ENCODE assay signal across 17 cellular contexts in the genomic region with DNA sequence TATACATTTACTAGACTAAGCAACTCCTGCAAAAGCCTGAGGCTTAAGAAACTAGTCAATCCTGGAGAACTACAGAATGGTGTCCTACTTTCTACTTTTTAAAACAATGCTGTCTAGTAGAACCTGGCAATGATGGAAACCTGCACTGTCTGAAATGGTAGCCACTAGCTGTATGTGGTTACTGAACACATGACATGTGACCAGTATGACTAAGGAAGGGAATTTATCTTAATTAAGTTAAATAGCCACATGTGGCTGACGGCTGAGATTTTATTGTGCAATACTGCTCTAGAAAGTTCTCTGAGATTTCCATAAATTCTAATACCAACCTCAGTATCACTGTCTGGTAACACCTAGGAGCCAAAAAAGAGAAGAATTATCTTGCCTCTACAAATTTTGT. TPM values are rescaled to one million over a fixed set of nuclear protein-coding genes. Genes with fewer than 3 reads are reported as not detected.
DNase-seq lines count a peak whose midpoint lies in the region; ATAC-seq, FAIRE-seq and TF ChIP-seq lines count a peak whose summit lies in the region.
"Had no signal": no experiment of that assay in that cellular context is flagged by ENCODE, and none has a peak within 500 bp of the region (broad histone marks: within the 10 kb centered on the region; RNA-seq: fewer than 3 reads in every experiment).

No MANE protein-coding gene starts in this region.

- TF ChIP-seq POLR2A in GM12878 (IDR thresholded peaks at IDR 0.05; ENCODE audit: low read depth, low read length) (no peak), body of pancreas (IDR thresholded peaks at IDR 0.05) (no peak)

- H3K4me3 ChIP-seq in A673 (ENCODE audit: low read depth, low read length, poor library complexity, severe bottlenecking) (no peak overlapping the region), GM12878 (no peak overlapping the region), kidney epithelial cell (ENCODE audit: low read depth, low read length) (no peak overlapping the region), body of pancreas (no peak overlapping the region)
- H3K4me3 ChIP-seq: A549, SJSA1 had no signal

- H3K9me3 ChIP-seq in A673 (ENCODE audit: low read depth, low read length, poor library complexity, severe bottlenecking) (no peaks in the 10 kb centered on the region), GM12878 (replicated peaks; ENCODE audit: control insufficient read depth, insufficient read depth, low read length) (no peaks in the 10 kb centered on the region), body of pancreas (no peaks in the 10 kb centered on the region)
- H3K9me3 ChIP-seq: A549, SJSA1 had no signal

- H3K36me3 Mint-ChIP-seq in type B pancreatic cell: peaks cover 31% of the 10 kb centered on the region
- peaks cover 20% of the 10 kb centered on the region for H3K36me3 Mint-ChIP-seq in activated CD8-positive, alpha-beta T cell treated with anti-CD3 and anti-CD28 coated beads for 36 hours (ENCODE audit: low read depth)

- H3K27me3 ChIP-seq in A673 (replicated peaks; ENCODE audit: insufficient read depth, low read depth, low read length, poor library complexity): no peaks in the 10 kb centered on the region
- H3K27me3 ChIP-seq in GM12878 (replicated peaks in 1 of 2; ENCODE audit: control insufficient read depth in 2 of 2, insufficient read depth in 2 of 2, low read length in 1 of 2): no peaks in the 10 kb centered on the region
- H3K27me3 ChIP-seq in kidney epithelial cell (ENCODE audit: control insufficient read depth, insufficient read depth, low read length): no peaks in the 10 kb centered on the region
- no peaks in the 10 kb centered on the region for H3K27me3 ChIP-seq in body of pancreas
- H3K27me3 ChIP-seq: SJSA1 had no signal

- no peak overlapping the region for H2AFZ ChIP-seq in GM12878 (ENCODE audit: control insufficient read depth, low read depth, low read length)

- no peaks in the 10 kb centered on the region for H3K4me1 Mint-ChIP-seq in type B pancreatic cell (ENCODE audit: unreplicated experiment)
- H3K4me1 Mint-ChIP-seq in activated CD8-positive, alpha-beta T cell treated with anti-CD3 and anti-CD28 coated beads for 36 hours (ENCODE audit: low read depth): no peaks in the 10 kb centered on the region
- H3K4me1 Mint-ChIP-seq: central memory CD8-positive, alpha-beta T cell had no signal

- H3K79me2 ChIP-seq in GM12878 (ENCODE audit: control insufficient read depth, insufficient read depth, low read length): no peaks in the 10 kb centered on the region

- no peak overlapping the region for H3K4me2 ChIP-seq in GM12878 (ENCODE audit: control insufficient read depth, insufficient read depth)
- H3K4me2 ChIP-seq: A549 had no signal

- SMC1A ChIA-PET in GM12878 (lab: Charles Lee; ENCODE audit: uncharacterized antibody, unreplicated experiment): interaction anchor here (0.6 to 1.4 kb wide), 8 partner anchors 8 to 90 kb away, joined by 3 to 6 read pairs (median 3); no protein-coding TSS in a partner anchor

- no peaks in the 10 kb centered on the region for H3K9me3 Mint-ChIP-seq in type B pancreatic cell
- H3K9me3 Mint-ChIP-seq in activated CD8-positive, alpha-beta T cell treated with anti-CD3 and anti-CD28 coated beads for 36 hours: no peaks in the 10 kb centered on the region
- H3K9me3 Mint-ChIP-seq: central memory CD8-positive, alpha-beta T cell had no signal

- intact Hi-C loops in A673 (cut with micrococcal nuclease; ENCODE audit: unreplicated experiment): no loop called here
- intact Hi-C loops in GM12878 (cut with micrococcal nuclease; ENCODE audit: unreplicated experiment): no loop called here
- intact Hi-C loops in body of pancreas (cut with DNase I): no loop called here
- intact Hi-C loops in activated CD8-positive, alpha-beta T cell treated with anti-CD3 and anti-CD28 coated beads for 36 hours (cut with micrococcal nuclease): no loop called here

- no peak overlapping the region for H3K4me3 Mint-ChIP-seq in type B pancreatic cell
- no peak overlapping the region for H3K4me3 Mint-ChIP-seq in activated CD8-positive, alpha-beta T cell treated with anti-CD3 and anti-CD28 coated beads for 36 hours
- H3K4me3 Mint-ChIP-seq: central memory CD8-positive, alpha-beta T cell had no signal

- no peak overlapping the region for H3K27ac ChIP-seq in A673 (ENCODE audit: low read depth, low read length, poor library complexity, severe bottlenecking)
- H3K27ac ChIP-seq in GM12878 (ENCODE audit: control insufficient read depth, insufficient read depth): no peak overlapping the region
- no peak overlapping the region for H3K27ac ChIP-seq in body of pancreas
- H3K27ac ChIP-seq: A549, SJSA1 had no signal

- in situ Hi-C loops in KBM-7 (cut with MboI; ENCODE audit: low pct_unique_long_range_greater_than_20kb, low sequenced_read_pairs): no loop called here
- in situ Hi-C loops in GM12878 (cut with MboI): no loop called here

- CTCF ChIA-PET in A673 (lab: Charles Lee): no interaction called here
- CTCF ChIA-PET in GM12878 (lab: Yijun Ruan, JAX): interaction anchor here (0.9 to 1.5 kb wide), 7 partner anchors 11 to 384 kb away, joined by 3 to 4 read pairs (median 4); no protein-coding TSS in a partner anchor
- CTCF ChIA-PET in activated CD8-positive, alpha-beta T cell treated with anti-CD3 and anti-CD28 coated beads for 36 hours (lab: Charles Lee): no interaction called here

- WGBS in GM12878 (ENCODE audit: insufficient coverage, insufficient replicate concordance, low lambda C conversion rate, missing lambda C conversion rate): 100% methylated on average over 1 of the region's 1 CpG
- 45 to 61% methylated on average over 1 of the region's 1 CpG for WGBS in body of pancreas, 2 donors

- no peaks in the 10 kb centered on the region for H3K27me3 Mint-ChIP-seq in type B pancreatic cell
- no peaks in the 10 kb centered on the region for H3K27me3 Mint-ChIP-seq in activated CD8-positive, alpha-beta T cell treated with anti-CD3 and anti-CD28 coated beads for 36 hours
- H3K27me3 Mint-ChIP-seq: central memory CD8-positive, alpha-beta T cell had no signal

- no peaks in the 10 kb centered on the region for H4K20me1 ChIP-seq in GM12878 (ENCODE audit: control insufficient read depth, insufficient read depth)

- no peak for FAIRE-seq in GM12878 (lab: Jason Lieb, UNC)
- FAIRE-seq: frontal cortex had no signal

- H3K4me1 ChIP-seq in A673 (ENCODE audit: insufficient read depth, low read length, poor library complexity, severe bottlenecking) (no peaks in the 10 kb centered on the region), GM12878 (ENCODE audit: control insufficient read depth, insufficient read depth, low read length) (0 out of 2 replicates have a peak, but pooled peaks cover 3% of the 10 kb centered on the region), body of pancreas (peaks cover 5% of the 10 kb centered on the region)
- H3K4me1 ChIP-seq: A549, SJSA1 had no signal

- no TSS peak for BruUV-seq in A673 (replicated peaks; lab: Mats Ljungman, UMichigan)
- no TSS peak for BruUV-seq in GM12878 (replicated peaks; lab: Mats Ljungman, UMichigan)

- TF ChIP-seq CTCF in A673 (conservative IDR thresholded peaks at IDR 0.05; ENCODE audit: low read depth, low read length) (no peak), GM12878 (IDR thresholded peaks at IDR 0.05 in 2 of 3, conservative IDR thresholded peaks at IDR 0.05 in 1 of 3; ENCODE audit: control insufficient read depth in 2 of 3, extremely low read depth in 1 of 3, insufficient read depth in 1 of 3, low read depth in 3 of 3, low read length in 3 of 3) (no peak), kidney epithelial cell (IDR thresholded peaks at IDR 0.05; ENCODE audit: insufficient read depth, low read length, poor library complexity, severe bottlenecking) (no peak), body of pancreas (IDR thresholded peaks at IDR 0.05) (no peak), type B pancreatic cell (conservative IDR thresholded peaks at IDR 0.05) (no peak)
- no peak for TF ChIP-seq CTCF in activated CD8-positive, alpha-beta T cell treated with anti-CD3 and anti-CD28 coated beads for 36 hours (IDR thresholded peaks at IDR 0.05)

- no peak overlapping the region for H3K27ac Mint-ChIP-seq in type B pancreatic cell
- no peak overlapping the region for H3K27ac Mint-ChIP-seq in activated CD8-positive, alpha-beta T cell treated with anti-CD3 and anti-CD28 coated beads for 36 hours

- no peak for TF ChIP-seq EP300 in GM12878 (IDR thresholded peaks at IDR 0.05; ENCODE audit: borderline replicate concordance in 1 of 2, control insufficient read depth in 1 of 2, low read depth in 2 of 2, low read length in 2 of 2)

- POLR2A ChIA-PET in A673 (lab: Charles Lee; ENCODE audit: low non-redundant PET) (no interaction called here), GM12878 (lab: Charles Lee) (interaction anchor here (1.9 kb wide), 1 partner anchor 117 kb away, joined by 7 read pairs; a partner anchor contains a TSS)
- POLR2A ChIA-PET in activated CD8-positive, alpha-beta T cell treated with anti-CD3 and anti-CD28 coated beads for 36 hours (lab: Charles Lee): interaction anchor here (1.2 kb wide), 1 partner anchor 316 kb away, joined by 3 read pairs; no protein-coding TSS in a partner anchor

- no peak overlapping the region for H3K9ac ChIP-seq in GM12878 (ENCODE audit: control insufficient read depth, insufficient read depth, low read length)

- RAD21 ChIA-PET in GM12878 (lab: Charles Lee; ENCODE audit: unreplicated experiment): interaction anchor here (0.7 to 1.6 kb wide), 3 partner anchors 33 to 91 kb away, joined by 3 to 8 read pairs (median 4); no protein-coding TSS in a partner anchor

- no peak for TF ChIP-seq RAD21 in GM12878 (IDR thresholded peaks at IDR 0.05; ENCODE audit: insufficient read depth, low read depth, low read length)

- H3K36me3 ChIP-seq in A673 (ENCODE audit: insufficient read depth, low read length, poor library complexity, severe bottlenecking): peaks cover 10% of the 10 kb centered on the region
- peaks cover 0 to 4% of the 10 kb centered on the region in 2 experiments; a peak in 2 of 4 replicates for H3K36me3 ChIP-seq in GM12878 (ENCODE audit: control insufficient read depth in 2 of 2, insufficient read depth in 2 of 2, low read length in 1 of 2)
- peaks cover 1% of the 10 kb centered on the region for H3K36me3 ChIP-seq in kidney epithelial cell (ENCODE audit: control insufficient read depth, insufficient read depth, low read length)
- peaks cover 0 to 13% of the 10 kb centered on the region in 2 donors for H3K36me3 ChIP-seq in body of pancreas (replicated peaks in 1 of 2; ENCODE audit: insufficient read depth in 1 of 2, low read depth in 2 of 2)

- peak; percentile 59 for ATAC-seq in GM12878
- no peak for ATAC-seq in body of pancreas
- ATAC-seq in activated CD8-positive, alpha-beta T cell treated with anti-CD3 and anti-CD28 coated beads for 36 hours: no peak
- ATAC-seq: A549; activated CD4-positive, CD25-positive, alpha-beta regulatory T cell treated with anti-CD3 and anti-CD28 coated beads, Interleukin-2, amount 50 U/mL, for 24 hours; left lobe of liver had no signal

- peak; percentile 35 for DNase-seq in A673 (ENCODE audit: low spot score)
- peak; percentile 8 for DNase-seq in KBM-7
- DNase-seq in GM12878 (ENCODE audit: low read depth, low spot score): no peak
- peak; percentile 38 for DNase-seq in kidney epithelial cell (ENCODE audit: low read depth)
- DNase-seq in body of pancreas: no peak
- no peak for DNase-seq in type B pancreatic cell (ENCODE audit: extremely low spot score, unreplicated experiment)
- no peak for DNase-seq in NCI-H1417 treated with DMSO at 0.1 percent for 48 hours (lab: John Stamatoyannopoulos, UW)
- DNase-seq in activated CD8-positive, alpha-beta T cell treated with anti-CD3 and anti-CD28 coated beads for 36 hours: no peak
- DNase-seq: DMS79, NCI-H1105, NCI-H526 had no signal

RNA-seq across cellular contexts. Expression of a gene that starts 44.9 kb away (rescaled TPM):
- total RNA-seq in A673 (2021) (21.6 and 26.1 TPM in 2 replicates), GM12878 (2014; rRNA removed) (19.5 and 24.1 TPM in 2 replicates), GM12878 (2014; rRNA removed; fragmentation: Illumina TruSeq; extraction: Trizol) (24.0 and 24.9 TPM in 2 replicates), GM12878 (2021) (18.5 and 19.5 TPM in 2 replicates), kidney epithelial cell (10.0 TPM in 2 replicates), body of pancreas (10 to 100 TPM in 1 of 2 donors, 1 to 10 TPM in 1; 8.6 to 13.0 TPM), type B pancreatic cell (ENCODE audit: low replicate concordance) (15.6 and 23.4 TPM in 2 replicates)
- 184 and 194 TPM in 2 replicates for total RNA-seq in GM12878 (2013; cell fraction: nucleolus; rRNA removed)
- 6.1 TPM for polyA plus RNA-seq in GM12878 (2011; ENCODE audit: low read depth)
- polyA plus RNA-seq in GM12878 (2011; rRNA removed) (18.3 and 23.5 TPM in 2 replicates), GM12878 (2014; fragmentation: Illumina TruSeq; extraction: Trizol) (14.1 and 15.9 TPM in 2 replicates), GM12878 (2014; fragmentation: Nextera tagmentation; extraction: Ambion mirVana) (1 to 10 TPM; 2.9 to 4.9 TPM), GM12878 (2014; rRNA removed) (7.8 and 8.1 TPM in 2 replicates), GM12878 (2016; fragmentation: Nextera tagmentation; extraction: Ambion mirVana) (10 to 100 TPM; 13.3 to 14.3 TPM)
- polyA plus RNA-seq in GM12878 (2011; cell fraction: cytosol; rRNA removed): 8.8 and 10.4 TPM in 2 replicates
- 20.8 and 23.0 TPM in 2 replicates for polyA plus RNA-seq in GM12878 (2011; cell fraction: nucleus; rRNA removed)
- 6.8 and 9.5 TPM in 2 replicates for polyA plus RNA-seq in GM12878 (2012)
- polyA minus RNA-seq in GM12878 (2011; rRNA and poly(A)+ RNA removed): 78.5 and 126 TPM in 2 replicates
- 14.2 and 15.8 TPM in 2 replicates for polyA minus RNA-seq in GM12878 (2011; cell fraction: cytosol; rRNA and poly(A)+ RNA removed)
- 58.8 and 80.8 TPM in 2 replicates for polyA minus RNA-seq in GM12878 (2011; cell fraction: nucleus; rRNA and poly(A)+ RNA removed)
- total RNA-seq in activated CD8-positive, alpha-beta T cell treated with anti-CD3 and anti-CD28 coated beads for 36 hours: 10 to 100 TPM; 27.0 to 34.1 TPM

Comparison
In these comparisons a context has a peak if more than half of its experiments do, and no peak if none do; other contexts are left out.
1. DNase-seq: peak in A673 (single experiment), KBM-7 (single experiment) and kidney epithelial cell (single experiment); none in GM12878 (single experiment), body of pancreas (0 of 4), type B pancreatic cell (single experiment), NCI-H1417 treated with DMSO at 0.1 percent for 48 hours (single experiment) and activated CD8-positive, alpha-beta T cell treated with anti-CD3 and anti-CD28 coated beads for 36 hours (single experiment).